1 cellular context compared by ENCODE assay signal in the genomic region with DNA sequence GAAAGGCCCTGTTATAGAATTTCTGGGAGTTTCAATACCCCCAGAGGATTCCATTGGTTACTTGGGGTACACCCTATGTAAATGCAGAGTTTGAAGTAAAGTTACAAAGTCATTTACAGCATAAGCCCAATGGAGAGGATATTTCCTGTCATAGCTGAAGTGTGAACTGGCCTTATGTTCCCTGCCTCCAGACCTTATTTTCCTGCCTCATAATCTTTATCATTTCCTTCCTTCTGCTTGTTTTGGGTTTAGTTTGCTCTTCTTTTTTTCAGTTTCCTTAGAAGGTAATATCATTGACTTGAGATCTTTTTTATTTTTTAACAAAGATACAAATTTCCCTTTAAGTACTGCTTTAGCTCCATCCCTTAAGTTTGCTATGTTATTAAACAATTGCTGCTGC.
TF ChIP-seq lines count a peak whose summit lies in the region.

No MANE protein-coding gene starts in this region.

TF ChIP-seq in SK-N-SH, 30 proteins besides CTCF, POLR2A, EP300 and RAD21 (continued from another document):
- TF ChIP-seq, protein P1, sequence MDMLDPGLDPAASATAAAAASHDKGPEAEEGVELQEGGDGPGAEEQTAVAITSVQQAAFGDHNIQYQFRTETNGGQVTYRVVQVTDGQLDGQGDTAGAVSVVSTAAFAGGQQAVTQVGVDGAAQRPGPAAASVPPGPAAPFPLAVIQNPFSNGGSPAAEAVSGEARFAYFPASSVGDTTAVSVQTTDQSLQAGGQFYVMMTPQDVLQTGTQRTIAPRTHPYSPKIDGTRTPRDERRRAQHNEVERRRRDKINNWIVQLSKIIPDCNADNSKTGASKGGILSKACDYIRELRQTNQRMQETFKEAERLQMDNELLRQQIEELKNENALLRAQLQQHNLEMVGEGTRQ (IDR thresholded peaks at IDR 0.05; ENCODE audit: borderline replicate concordance, low read depth, low read length): no peak
